Comparison of ENCODE assay signal across 1 cellular context in the genomic region with DNA sequence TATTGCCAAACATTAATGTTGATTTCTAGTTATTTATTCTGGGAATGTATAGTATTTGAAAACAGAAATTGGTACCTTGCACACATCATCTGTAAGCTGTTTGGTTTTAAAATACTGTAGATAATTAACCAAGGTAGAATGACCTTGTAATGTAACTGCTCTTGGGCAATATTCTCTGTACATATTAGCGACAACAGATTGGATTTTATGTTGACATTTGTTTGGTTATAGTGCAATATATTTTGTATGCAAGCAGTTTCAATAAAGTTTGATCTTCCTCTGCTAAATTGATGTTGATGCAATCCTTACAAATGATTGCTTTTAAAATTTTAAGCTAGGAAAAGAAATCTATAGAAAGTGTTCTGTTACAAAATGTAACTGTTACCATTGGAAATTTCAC.
TF ChIP-seq lines count a peak whose summit lies in the region.

No MANE protein-coding gene starts in this region.

TF ChIP-seq in HepG2, 621 proteins besides CTCF, POLR2A, EP300 and RAD21 (continued from another document and continues in another):
- TF ChIP-seq, protein P1, sequence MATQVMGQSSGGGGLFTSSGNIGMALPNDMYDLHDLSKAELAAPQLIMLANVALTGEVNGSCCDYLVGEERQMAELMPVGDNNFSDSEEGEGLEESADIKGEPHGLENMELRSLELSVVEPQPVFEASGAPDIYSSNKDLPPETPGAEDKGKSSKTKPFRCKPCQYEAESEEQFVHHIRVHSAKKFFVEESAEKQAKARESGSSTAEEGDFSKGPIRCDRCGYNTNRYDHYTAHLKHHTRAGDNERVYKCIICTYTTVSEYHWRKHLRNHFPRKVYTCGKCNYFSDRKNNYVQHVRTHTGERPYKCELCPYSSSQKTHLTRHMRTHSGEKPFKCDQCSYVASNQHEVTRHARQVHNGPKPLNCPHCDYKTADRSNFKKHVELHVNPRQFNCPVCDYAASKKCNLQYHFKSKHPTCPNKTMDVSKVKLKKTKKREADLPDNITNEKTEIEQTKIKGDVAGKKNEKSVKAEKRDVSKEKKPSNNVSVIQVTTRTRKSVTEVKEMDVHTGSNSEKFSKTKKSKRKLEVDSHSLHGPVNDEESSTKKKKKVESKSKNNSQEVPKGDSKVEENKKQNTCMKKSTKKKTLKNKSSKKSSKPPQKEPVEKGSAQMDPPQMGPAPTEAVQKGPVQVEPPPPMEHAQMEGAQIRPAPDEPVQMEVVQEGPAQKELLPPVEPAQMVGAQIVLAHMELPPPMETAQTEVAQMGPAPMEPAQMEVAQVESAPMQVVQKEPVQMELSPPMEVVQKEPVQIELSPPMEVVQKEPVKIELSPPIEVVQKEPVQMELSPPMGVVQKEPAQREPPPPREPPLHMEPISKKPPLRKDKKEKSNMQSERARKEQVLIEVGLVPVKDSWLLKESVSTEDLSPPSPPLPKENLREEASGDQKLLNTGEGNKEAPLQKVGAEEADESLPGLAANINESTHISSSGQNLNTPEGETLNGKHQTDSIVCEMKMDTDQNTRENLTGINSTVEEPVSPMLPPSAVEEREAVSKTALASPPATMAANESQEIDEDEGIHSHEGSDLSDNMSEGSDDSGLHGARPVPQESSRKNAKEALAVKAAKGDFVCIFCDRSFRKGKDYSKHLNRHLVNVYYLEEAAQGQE (IDR thresholded peaks at IDR 0.05; ENCODE audit: borderline replicate concordance in 1 of 2, low read depth in 1 of 2, low read length in 2 of 2), result no peak
- no peak for TF ChIP-seq KMT2A (CRISPR knock-in tag; IDR thresholded peaks at IDR 0.05)
- TF ChIP-seq ZNF3 (CRISPR knock-in tag; IDR thresholded peaks at IDR 0.05), result no peak
- no peak for TF ChIP-seq CENPX (CRISPR knock-in tag; IDR thresholded peaks at IDR 0.05)
- TF ChIP-seq LCORL (IDR thresholded peaks at IDR 0.05), result no peak
- TF ChIP-seq LCORL (CRISPR knock-in tag; IDR thresholded peaks at IDR 0.05), result no peak
- no peak for TF ChIP-seq ZNF556 (CRISPR knock-in tag; IDR thresholded peaks at IDR 0.05; ENCODE audit: borderline replicate concordance)
- no peak for TF ChIP-seq IRF2 (CRISPR knock-in tag; IDR thresholded peaks at IDR 0.05)
- no peak for TF ChIP-seq ZNF101 (CRISPR knock-in tag; IDR thresholded peaks at IDR 0.05; ENCODE audit: borderline replicate concordance, low read depth)
- TF ChIP-seq ZSCAN20 (CRISPR knock-in tag; IDR thresholded peaks at IDR 0.05; ENCODE audit: borderline replicate concordance), result no peak
- TF ChIP-seq, protein P2, sequence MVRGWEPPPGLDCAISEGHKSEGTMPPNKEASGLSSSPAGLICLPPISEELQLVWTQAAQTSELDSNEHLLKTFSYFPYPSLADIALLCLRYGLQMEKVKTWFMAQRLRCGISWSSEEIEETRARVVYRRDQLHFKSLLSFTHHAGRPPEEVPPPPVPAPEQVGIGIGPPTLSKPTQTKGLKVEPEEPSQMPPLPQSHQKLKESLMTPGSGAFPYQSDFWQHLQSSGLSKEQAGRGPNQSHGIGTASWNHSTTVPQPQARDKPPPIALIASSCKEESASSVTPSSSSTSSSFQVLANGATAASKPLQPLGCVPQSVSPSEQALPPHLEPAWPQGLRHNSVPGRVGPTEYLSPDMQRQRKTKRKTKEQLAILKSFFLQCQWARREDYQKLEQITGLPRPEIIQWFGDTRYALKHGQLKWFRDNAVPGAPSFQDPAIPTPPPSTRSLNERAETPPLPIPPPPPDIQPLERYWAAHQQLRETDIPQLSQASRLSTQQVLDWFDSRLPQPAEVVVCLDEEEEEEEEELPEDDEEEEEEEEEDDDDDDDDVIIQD (CRISPR knock-in tag; IDR thresholded peaks at IDR 0.05; ENCODE audit: low read depth), result peak; percentile 36; the same call in 1 of the 2 replicates
- TF ChIP-seq, protein P3, sequence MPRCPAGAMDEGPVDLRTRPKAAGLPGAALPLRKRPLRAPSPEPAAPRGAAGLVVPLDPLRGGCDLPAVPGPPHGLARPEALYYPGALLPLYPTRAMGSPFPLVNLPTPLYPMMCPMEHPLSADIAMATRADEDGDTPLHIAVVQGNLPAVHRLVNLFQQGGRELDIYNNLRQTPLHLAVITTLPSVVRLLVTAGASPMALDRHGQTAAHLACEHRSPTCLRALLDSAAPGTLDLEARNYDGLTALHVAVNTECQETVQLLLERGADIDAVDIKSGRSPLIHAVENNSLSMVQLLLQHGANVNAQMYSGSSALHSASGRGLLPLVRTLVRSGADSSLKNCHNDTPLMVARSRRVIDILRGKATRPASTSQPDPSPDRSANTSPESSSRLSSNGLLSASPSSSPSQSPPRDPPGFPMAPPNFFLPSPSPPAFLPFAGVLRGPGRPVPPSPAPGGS (CRISPR knock-in tag; IDR thresholded peaks at IDR 0.05), result no peak
- TF ChIP-seq, protein P4, sequence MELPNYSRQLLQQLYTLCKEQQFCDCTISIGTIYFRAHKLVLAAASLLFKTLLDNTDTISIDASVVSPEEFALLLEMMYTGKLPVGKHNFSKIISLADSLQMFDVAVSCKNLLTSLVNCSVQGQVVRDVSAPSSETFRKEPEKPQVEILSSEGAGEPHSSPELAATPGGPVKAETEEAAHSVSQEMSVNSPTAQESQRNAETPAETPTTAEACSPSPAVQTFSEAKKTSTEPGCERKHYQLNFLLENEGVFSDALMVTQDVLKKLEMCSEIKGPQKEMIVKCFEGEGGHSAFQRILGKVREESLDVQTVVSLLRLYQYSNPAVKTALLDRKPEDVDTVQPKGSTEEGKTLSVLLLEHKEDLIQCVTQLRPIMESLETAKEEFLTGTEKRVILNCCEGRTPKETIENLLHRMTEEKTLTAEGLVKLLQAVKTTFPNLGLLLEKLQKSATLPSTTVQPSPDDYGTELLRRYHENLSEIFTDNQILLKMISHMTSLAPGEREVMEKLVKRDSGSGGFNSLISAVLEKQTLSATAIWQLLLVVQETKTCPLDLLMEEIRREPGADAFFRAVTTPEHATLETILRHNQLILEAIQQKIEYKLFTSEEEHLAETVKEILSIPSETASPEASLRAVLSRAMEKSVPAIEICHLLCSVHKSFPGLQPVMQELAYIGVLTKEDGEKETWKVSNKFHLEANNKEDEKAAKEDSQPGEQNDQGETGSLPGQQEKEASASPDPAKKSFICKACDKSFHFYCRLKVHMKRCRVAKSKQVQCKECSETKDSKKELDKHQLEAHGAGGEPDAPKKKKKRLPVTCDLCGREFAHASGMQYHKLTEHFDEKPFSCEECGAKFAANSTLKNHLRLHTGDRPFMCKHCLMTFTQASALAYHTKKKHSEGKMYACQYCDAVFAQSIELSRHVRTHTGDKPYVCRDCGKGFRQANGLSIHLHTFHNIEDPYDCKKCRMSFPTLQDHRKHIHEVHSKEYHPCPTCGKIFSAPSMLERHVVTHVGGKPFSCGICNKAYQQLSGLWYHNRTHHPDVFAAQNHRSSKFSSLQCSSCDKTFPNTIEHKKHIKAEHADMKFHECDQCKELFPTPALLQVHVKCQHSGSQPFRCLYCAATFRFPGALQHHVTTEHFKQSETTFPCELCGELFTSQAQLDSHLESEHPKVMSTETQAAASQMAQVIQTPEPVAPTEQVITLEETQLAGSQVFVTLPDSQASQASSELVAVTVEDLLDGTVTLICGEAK (IDR thresholded peaks at IDR 0.05), result peak; percentile 88
- TF ChIP-seq, protein P4 (CRISPR knock-in tag; IDR thresholded peaks at IDR 0.05), result peak; percentile 89; the same call in 1 of the 2 replicates
- TF ChIP-seq, protein P5, sequence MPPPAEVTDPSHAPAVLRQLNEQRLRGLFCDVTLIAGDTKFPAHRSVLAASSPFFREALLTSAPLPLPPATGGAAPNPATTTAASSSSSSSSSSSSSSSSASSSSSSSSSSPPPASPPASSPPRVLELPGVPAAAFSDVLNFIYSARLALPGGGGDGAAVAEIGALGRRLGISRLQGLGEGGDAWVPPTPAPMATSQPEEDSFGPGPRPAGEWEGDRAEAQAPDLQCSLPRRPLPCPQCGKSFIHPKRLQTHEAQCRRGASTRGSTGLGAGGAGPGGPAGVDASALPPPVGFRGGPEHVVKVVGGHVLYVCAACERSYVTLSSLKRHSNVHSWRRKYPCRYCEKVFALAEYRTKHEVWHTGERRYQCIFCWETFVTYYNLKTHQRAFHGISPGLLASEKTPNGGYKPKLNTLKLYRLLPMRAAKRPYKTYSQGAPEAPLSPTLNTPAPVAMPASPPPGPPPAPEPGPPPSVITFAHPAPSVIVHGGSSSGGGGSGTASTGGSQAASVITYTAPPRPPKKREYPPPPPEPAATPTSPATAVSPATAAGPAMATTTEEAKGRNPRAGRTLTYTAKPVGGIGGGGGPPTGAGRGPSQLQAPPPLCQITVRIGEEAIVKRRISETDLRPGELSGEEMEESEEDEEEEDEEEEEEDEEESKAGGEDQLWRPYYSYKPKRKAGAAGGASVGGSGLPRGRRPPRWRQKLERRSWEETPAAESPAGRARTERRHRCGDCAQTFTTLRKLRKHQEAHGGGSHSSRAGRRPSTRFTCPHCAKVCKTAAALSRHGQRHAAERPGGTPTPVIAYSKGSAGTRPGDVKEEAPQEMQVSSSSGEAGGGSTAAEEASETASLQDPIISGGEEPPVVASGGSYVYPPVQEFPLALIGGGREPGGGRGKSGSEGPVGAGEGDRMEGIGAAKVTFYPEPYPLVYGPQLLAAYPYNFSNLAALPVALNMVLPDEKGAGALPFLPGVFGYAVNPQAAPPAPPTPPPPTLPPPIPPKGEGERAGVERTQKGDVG (CRISPR knock-in tag; IDR thresholded peaks at IDR 0.05; ENCODE audit: borderline replicate concordance), result no peak
- 0 out of 2 replicates have a peak, but pooled peaks have one; percentile 13 for TF ChIP-seq HMG20A (CRISPR knock-in tag; IDR thresholded peaks at IDR 0.05; ENCODE audit: borderline replicate concordance)
- TF ChIP-seq, protein P6, sequence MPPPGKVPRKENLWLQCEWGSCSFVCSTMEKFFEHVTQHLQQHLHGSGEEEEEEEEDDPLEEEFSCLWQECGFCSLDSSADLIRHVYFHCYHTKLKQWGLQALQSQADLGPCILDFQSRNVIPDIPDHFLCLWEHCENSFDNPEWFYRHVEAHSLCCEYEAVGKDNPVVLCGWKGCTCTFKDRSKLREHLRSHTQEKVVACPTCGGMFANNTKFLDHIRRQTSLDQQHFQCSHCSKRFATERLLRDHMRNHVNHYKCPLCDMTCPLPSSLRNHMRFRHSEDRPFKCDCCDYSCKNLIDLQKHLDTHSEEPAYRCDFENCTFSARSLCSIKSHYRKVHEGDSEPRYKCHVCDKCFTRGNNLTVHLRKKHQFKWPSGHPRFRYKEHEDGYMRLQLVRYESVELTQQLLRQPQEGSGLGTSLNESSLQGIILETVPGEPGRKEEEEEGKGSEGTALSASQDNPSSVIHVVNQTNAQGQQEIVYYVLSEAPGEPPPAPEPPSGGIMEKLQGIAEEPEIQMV (CRISPR knock-in tag; IDR thresholded peaks at IDR 0.05; ENCODE audit: low read depth), result no peak
- TF ChIP-seq ISL2 (CRISPR knock-in tag; IDR thresholded peaks at IDR 0.05), result peak; percentile 41; the same call in 1 of the 2 replicates
- TF ChIP-seq, protein P7, sequence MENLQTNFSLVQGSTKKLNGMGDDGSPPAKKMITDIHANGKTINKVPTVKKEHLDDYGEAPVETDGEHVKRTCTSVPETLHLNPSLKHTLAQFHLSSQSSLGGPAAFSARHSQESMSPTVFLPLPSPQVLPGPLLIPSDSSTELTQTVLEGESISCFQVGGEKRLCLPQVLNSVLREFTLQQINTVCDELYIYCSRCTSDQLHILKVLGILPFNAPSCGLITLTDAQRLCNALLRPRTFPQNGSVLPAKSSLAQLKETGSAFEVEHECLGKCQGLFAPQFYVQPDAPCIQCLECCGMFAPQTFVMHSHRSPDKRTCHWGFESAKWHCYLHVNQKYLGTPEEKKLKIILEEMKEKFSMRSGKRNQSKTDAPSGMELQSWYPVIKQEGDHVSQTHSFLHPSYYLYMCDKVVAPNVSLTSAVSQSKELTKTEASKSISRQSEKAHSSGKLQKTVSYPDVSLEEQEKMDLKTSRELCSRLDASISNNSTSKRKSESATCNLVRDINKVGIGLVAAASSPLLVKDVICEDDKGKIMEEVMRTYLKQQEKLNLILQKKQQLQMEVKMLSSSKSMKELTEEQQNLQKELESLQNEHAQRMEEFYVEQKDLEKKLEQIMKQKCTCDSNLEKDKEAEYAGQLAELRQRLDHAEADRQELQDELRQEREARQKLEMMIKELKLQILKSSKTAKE (CRISPR knock-in tag; IDR thresholded peaks at IDR 0.05; ENCODE audit: borderline replicate concordance), result no peak
- no peak for TF ChIP-seq ZC3H4 (CRISPR knock-in tag; IDR thresholded peaks at IDR 0.05; ENCODE audit: borderline replicate concordance)
- TF ChIP-seq TCF12 (IDR thresholded peaks at IDR 0.05), result no peak
- no peak for TF ChIP-seq TCF12 (CRISPR knock-in tag; IDR thresholded peaks at IDR 0.05)
- TF ChIP-seq HNRNPUL1 (IDR thresholded peaks at IDR 0.05; ENCODE audit: low read depth, low read length), result 0 out of 2 replicates have a peak, but pooled peaks have one; percentile 39
- no peak for TF ChIP-seq SMAD9 (CRISPR knock-in tag; IDR thresholded peaks at IDR 0.05)
- TF ChIP-seq, protein P8, sequence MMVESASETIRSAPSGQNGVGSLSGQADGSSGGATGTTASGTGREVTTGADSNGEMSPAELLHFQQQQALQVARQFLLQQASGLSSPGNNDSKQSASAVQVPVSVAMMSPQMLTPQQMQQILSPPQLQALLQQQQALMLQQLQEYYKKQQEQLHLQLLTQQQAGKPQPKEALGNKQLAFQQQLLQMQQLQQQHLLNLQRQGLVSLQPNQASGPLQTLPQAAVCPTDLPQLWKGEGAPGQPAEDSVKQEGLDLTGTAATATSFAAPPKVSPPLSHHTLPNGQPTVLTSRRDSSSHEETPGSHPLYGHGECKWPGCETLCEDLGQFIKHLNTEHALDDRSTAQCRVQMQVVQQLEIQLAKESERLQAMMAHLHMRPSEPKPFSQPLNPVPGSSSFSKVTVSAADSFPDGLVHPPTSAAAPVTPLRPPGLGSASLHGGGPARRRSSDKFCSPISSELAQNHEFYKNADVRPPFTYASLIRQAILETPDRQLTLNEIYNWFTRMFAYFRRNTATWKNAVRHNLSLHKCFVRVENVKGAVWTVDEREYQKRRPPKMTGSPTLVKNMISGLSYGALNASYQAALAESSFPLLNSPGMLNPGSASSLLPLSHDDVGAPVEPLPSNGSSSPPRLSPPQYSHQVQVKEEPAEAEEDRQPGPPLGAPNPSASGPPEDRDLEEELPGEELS (CRISPR knock-in tag; IDR thresholded peaks at IDR 0.05), result no peak
